22 cellular contexts compared by ENCODE assay signal in genomic region chr11:74773481-74773880, GRCh38. TPM values are rescaled to one million over a fixed set of nuclear protein-coding genes. Genes with fewer than 3 reads are reported as not detected.
"Had no signal": no experiment of that assay in that cellular context is flagged by ENCODE, and none has a peak within 500 bp of the region (broad histone marks: within the 10 kb centered on the region; RNA-seq: fewer than 3 reads in every experiment).

No MANE protein-coding gene starts in this region.

- ATAC-seq: activated CD4-positive, CD25-positive, alpha-beta regulatory T cell treated with anti-CD3 and anti-CD28 coated beads, Interleukin-2, amount 50 U/mL, for 24 hours; activated T-cell treated with anti-CD3 and anti-CD28 coated beads, Interleukin-2, amount 50 U/mL, for 72 hours; gastrocnemius medialis; left lung had no signal

- DNase-seq: activated CD8-positive, alpha-beta memory T cell treated with anti-CD3 and anti-CD28 coated beads for 24 hours; activated CD8-positive, alpha-beta memory T cell treated with anti-CD3 and anti-CD28 coated beads, Interleukin-2, amount 50 U/mL, for 48 hours; activated effector memory CD4-positive, alpha-beta T cell treated with anti-CD3 and anti-CD28 coated beads, Interleukin-2, amount 50 U/mL, for 16 hours; activated naive CD4-positive, alpha-beta T cell treated with anti-CD3 and anti-CD28 coated beads, Interleukin-2, amount 50 U/mL, for 16 hours; activated T-cell treated with anti-CD3 and anti-CD28 coated beads, Interleukin-2, amount 50 U/mL, for 72 hours; adrenal gland; gastrocnemius medialis; head of caudate nucleus; left lung; mammary epithelial cell; midbrain; retina; stimulated activated CD4-positive, alpha-beta T cell treated with anti-CD3 and anti-CD28 coated beads, Interleukin-12 subunit alpha, Interleukin-12 subunit beta, amount 100 ng/mL, for 4 hours; stimulated activated CD4-positive, alpha-beta T cell treated with anti-CD3 and anti-CD28 coated beads, Interleukin-1b, Interleukin-23, amount 100 ng/mL, for 48 hours; stimulated activated CD8-positive, alpha-beta memory T cell treated with anti-CD3 and anti-CD28 coated beads, Interleukin-4, amount 100 ng/mL, for 48 hours; stimulated activated naive CD4-positive, alpha-beta T cell; thyroid gland had no signal

- H3K27me3 ChIP-seq: adrenal gland, cardiac muscle cell, gastrocnemius medialis, left lung, thyroid gland had no signal

- H3K36me3 ChIP-seq: adrenal gland, cardiac muscle cell, gastrocnemius medialis, left lung, thyroid gland had no signal

- H3K9me3 ChIP-seq: adrenal gland, gastrocnemius medialis, left lung, thyroid gland had no signal

- H3K27ac ChIP-seq: adrenal gland, cardiac muscle cell, epithelial cell of prostate, gastrocnemius medialis, left lung, thyroid gland had no signal

- H3K4me3 ChIP-seq: adrenal gland, cardiac muscle cell, gastrocnemius medialis, left lung, thyroid gland had no signal

RNA-seq across cellular contexts. Expression of gene CHRDL2, which starts 42.3 kb away (rescaled TPM):
- total RNA-seq: activated T-cell treated with anti-CD3 and anti-CD28 coated beads, Interleukin-2, amount 50 U/mL, for 72 hours; cardiac muscle cell; kidney epithelial cell; mammary epithelial cell; T-helper 1 cell treated with Interleukin-12 subunit alpha and Interleukin-12 subunit beta and Interleukin-4 antibody, amounts not matched to agents 30 ng/mL and 1 ng/mL, for 36 hours; thyroid gland had no signal
